8 cellular contexts compared by ENCODE assay signal in the genomic region with DNA sequence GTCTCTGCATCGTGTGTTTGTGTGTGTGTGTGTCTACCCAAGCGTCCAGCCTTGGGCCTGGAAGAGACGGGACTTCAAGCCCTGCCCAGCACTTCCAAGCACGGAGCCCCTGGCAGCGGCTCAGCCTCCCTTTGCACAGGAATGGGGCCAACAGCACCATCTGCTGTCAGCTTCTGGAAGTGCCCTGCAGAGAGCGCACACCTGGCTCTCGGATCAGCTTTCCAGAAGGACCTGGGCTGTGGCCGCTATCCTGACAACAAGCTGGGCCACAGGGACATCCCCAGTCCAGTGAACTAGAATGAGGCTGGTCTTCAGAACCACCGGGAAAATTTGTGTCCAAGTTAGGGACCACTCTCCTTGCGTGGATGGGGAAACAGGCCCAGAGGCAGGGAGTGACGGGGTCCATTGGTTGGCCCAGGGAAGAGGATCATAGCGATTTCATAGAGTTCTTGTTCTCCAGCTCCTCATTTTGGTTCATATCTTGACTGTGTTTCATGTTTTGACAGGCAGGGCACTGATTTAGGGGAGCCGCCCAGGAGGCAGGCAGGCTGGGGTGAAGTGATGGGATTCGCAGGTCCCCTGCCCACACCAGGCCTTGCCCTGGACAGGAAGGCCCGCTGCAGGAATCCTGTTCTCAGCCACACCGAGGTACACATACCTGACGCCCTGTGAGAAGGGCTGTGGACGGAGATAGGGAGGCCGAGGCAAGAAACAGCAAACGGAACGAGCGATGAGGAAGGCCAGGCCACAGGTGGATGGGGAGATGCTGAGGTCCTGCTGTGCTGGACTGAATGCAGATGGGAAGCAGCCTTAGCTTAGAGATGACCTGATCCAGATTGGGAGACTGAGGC. TPM values are rescaled to one million over a fixed set of nuclear protein-coding genes. Genes with fewer than 3 reads are reported as not detected.
A peak's percentile ranks its signal among the peaks of the same experiment; 100 is the strongest.
DNase-seq lines count a peak whose midpoint lies in the region; ATAC-seq, FAIRE-seq and TF ChIP-seq lines count a peak whose summit lies in the region.

No MANE protein-coding gene starts in this region.

- no peak overlapping the region for H3K27ac ChIP-seq in Karpas-422 (ENCODE audit: low read length)
- no peak overlapping the region for H3K27ac ChIP-seq in pancreas

- H2AFZ ChIP-seq in Karpas-422 (ENCODE audit: low read length): no peak overlapping the region

- 40 to 44% methylated on average over 22 of the region's 22 CpGs for WGBS in pancreas, 2 donors

- no peaks in the 10 kb centered on the region for H3K4me1 ChIP-seq in Karpas-422 (ENCODE audit: low read length)
- no peaks in the 10 kb centered on the region for H3K4me1 ChIP-seq in pancreas

- peaks cover 4% of the 10 kb centered on the region for H3K9me3 Mint-ChIP-seq in type B pancreatic cell

- H3K27ac Mint-ChIP-seq in type B pancreatic cell: no peak overlapping the region

- peaks cover 59% of the 10 kb centered on the region for H3K27me3 Mint-ChIP-seq in type B pancreatic cell

- H3K36me3 Mint-ChIP-seq in type B pancreatic cell: no peaks in the 10 kb centered on the region

- no peaks in the 10 kb centered on the region for H3K79me2 ChIP-seq in Karpas-422 (ENCODE audit: low read length)

- intact Hi-C loops in pancreas (cut with DNase I): loop anchor here in 1 of 3 donors (2.0 kb wide), 1 partner anchor 228 kb away; no protein-coding TSS in a partner anchor

- H3K27me3 ChIP-seq in Karpas-422 (ENCODE audit: low read length): no peaks in the 10 kb centered on the region
- peaks cover 0 to 9% (median 0%) of the 10 kb centered on the region in 4 donors for H3K27me3 ChIP-seq in pancreas

- H3K36me3 ChIP-seq in Karpas-422 (ENCODE audit: insufficient read depth, low read length) (no peaks in the 10 kb centered on the region), pancreas (no peaks in the 10 kb centered on the region)

- no peaks in the 10 kb centered on the region for H3K9me2 ChIP-seq in Karpas-422 (replicated peaks; ENCODE audit: insufficient read depth, low read length)

- H4K20me1 ChIP-seq in Karpas-422 (ENCODE audit: insufficient read depth, low read depth, low read length): no peaks in the 10 kb centered on the region

- H3K4me2 ChIP-seq in Karpas-422 (ENCODE audit: low read depth, low read length, poor library complexity, severe bottlenecking): no peak overlapping the region

- no peaks in the 10 kb centered on the region for H3K9me3 ChIP-seq in Karpas-422 (ENCODE audit: low read length)
- no peaks in the 10 kb centered on the region for H3K9me3 ChIP-seq in pancreas

- no peak for FAIRE-seq in pancreas (lab: Jason Lieb, UNC)

- TF ChIP-seq CTCF in pancreas (IDR thresholded peaks at IDR 0.05) (peak; percentile 86 to 93 (median 90)), type B pancreatic cell (conservative IDR thresholded peaks at IDR 0.05) (peak; percentile 95)

- no peak overlapping the region for H3K9ac ChIP-seq in Karpas-422 (ENCODE audit: low read length)

- ATAC-seq in pancreas (peak; percentile 90 to 98 (median 96)), GM21786 (IDR thresholded peaks at IDR 0.05; ENCODE audit: unreplicated experiment) (no peak)

- H3K4me3 ChIP-seq in Karpas-422 (ENCODE audit: low read length): no peak overlapping the region
- no peak overlapping the region for H3K4me3 ChIP-seq in pancreas

- DNase-seq in DMS 273 treated with DMSO at 0.1 percent for 48 hours (lab: John Stamatoyannopoulos, UW): peak; percentile 3
- peak; percentile 80 for DNase-seq in Karpas-422
- DNase-seq in SHP77 (lab: John Stamatoyannopoulos, UW): peak; percentile 44 to 54
- DNase-seq in activated naive CD4-positive, alpha-beta T cell (lab: John Stamatoyannopoulos, UW): peak; percentile 20 to 59 (median 24)
- DNase-seq in globus pallidus (ENCODE audit: low spot score): peak; percentile 15
- peak; percentile 54 to 93 (median 85) for DNase-seq in pancreas
- DNase-seq in type B pancreatic cell (ENCODE audit: extremely low spot score, unreplicated experiment): peak; percentile 85

- H3K4me1 Mint-ChIP-seq in type B pancreatic cell (ENCODE audit: unreplicated experiment): peaks cover 8% of the 10 kb centered on the region

- H3K4me3 Mint-ChIP-seq in type B pancreatic cell: no peak overlapping the region

RNA-seq across cellular contexts. Expression of gene TAS1R2, which starts 38.4 kb away (rescaled TPM):
- total RNA-seq in Karpas-422 (2014; rRNA removed; shearing (Covaris generic); ENCODE audit: low replicate concordance): not detected in 2 replicates
- not detected for total RNA-seq in pancreas
- polyA plus RNA-seq in pancreas: not detected
- not detected in 2 replicates for total RNA-seq in type B pancreatic cell (ENCODE audit: low replicate concordance)

Comparison
In these comparisons a context has a peak if more than half of its experiments do, and no peak if none do; other contexts are left out.
1. DNase-seq: peak in every context shown above with its lines; median percentile 85 in pancreas; 85 in type B pancreatic cell; 80 in Karpas-422; 49 in SHP77; 24 in activated naive CD4-positive, alpha-beta T cell; 15 in globus pallidus; 3 in DMS 273 treated with DMSO at 0.1 percent for 48 hours.